8 cellular contexts compared by ENCODE assay signal in genomic region chr10:132360766-132361447, GRCh38. TPM values are rescaled to one million over a fixed set of nuclear protein-coding genes. Genes with fewer than 3 reads are reported as not detected.
A peak's percentile ranks its signal among the peaks of the same experiment; 100 is the strongest.
DNase-seq lines count a peak whose midpoint lies in the region; ATAC-seq and TF ChIP-seq lines count a peak whose summit lies in the region.

No MANE protein-coding gene starts in this region.

- intact Hi-C loops in testis (cut with DNase I; ENCODE audit: low total_unique reads), result no loop called here

- H3K27ac ChIP-seq in testis, result no peak overlapping the region

- H3K4me1 ChIP-seq in testis, result no peaks in the 10 kb centered on the region

- H3K4me1 Mint-ChIP-seq in activated naive CD8-positive, alpha-beta T cell treated with anti-CD3 and anti-CD28 coated beads, Interleukin-2, amount 50 U/mL, for 24 hours, result peaks cover 9% of the 10 kb centered on the region

- peaks cover 8% of the 10 kb centered on the region for H3K36me3 Mint-ChIP-seq in activated naive CD8-positive, alpha-beta T cell treated with anti-CD3 and anti-CD28 coated beads, Interleukin-2, amount 50 U/mL, for 24 hours (ENCODE audit: low read depth)

- DNase-seq in AG09309 (ENCODE audit: low read depth) (no peak), LNCaP clone FGC (ENCODE audit: low read depth) (no peak), kidney epithelial cell (ENCODE audit: low read depth) (no peak), testis (peak; percentile 37), HPDE6-E6E7 (ENCODE audit: extremely low spot score) (no peak), DMS153 treated with DMSO at 0.1 percent for 48 hours (lab: John Stamatoyannopoulos, UW; ENCODE audit: unreplicated experiment) (no peak)
- DNase-seq in activated naive CD8-positive, alpha-beta T cell treated with anti-CD3 and anti-CD28 coated beads, Interleukin-2, amount 50 U/mL, for 24 hours, result peak; percentile 54

- H3K36me3 ChIP-seq in kidney epithelial cell (ENCODE audit: control insufficient read depth, insufficient read depth, low read length) (no peaks in the 10 kb centered on the region), testis (ENCODE audit: low read depth, missing control alignments) (no peaks in the 10 kb centered on the region)

- no peak for ATAC-seq in activated naive CD8-positive, alpha-beta T cell treated with anti-CD3 and anti-CD28 coated beads, Interleukin-2, amount 50 U/mL, for 24 hours
- no peak for ATAC-seq in GM21619 (IDR thresholded peaks at IDR 0.05; ENCODE audit: unreplicated experiment)

- H3K27me3 ChIP-seq in kidney epithelial cell (ENCODE audit: control insufficient read depth, insufficient read depth, low read length) (no peaks in the 10 kb centered on the region), testis (no peaks in the 10 kb centered on the region)

- H3K4me3 ChIP-seq in AG09309 (ENCODE audit: control insufficient read depth, low read depth, low read length) (no peak overlapping the region), LNCaP clone FGC (ENCODE audit: low read depth, low read length) (no peak overlapping the region), kidney epithelial cell (ENCODE audit: low read depth, low read length) (no peak overlapping the region), testis (no peak overlapping the region)

- TF ChIP-seq POLR2A in testis (IDR thresholded peaks at IDR 0.05), result no peak

- 86 to 93% methylated on average over 14 to 22 of the region's 22 CpGs for WGBS in testis, 2 donors

- peaks cover 6% of the 10 kb centered on the region for H3K27me3 Mint-ChIP-seq in activated naive CD8-positive, alpha-beta T cell treated with anti-CD3 and anti-CD28 coated beads, Interleukin-2, amount 50 U/mL, for 24 hours

- H3K4me3 Mint-ChIP-seq in activated naive CD8-positive, alpha-beta T cell treated with anti-CD3 and anti-CD28 coated beads, Interleukin-2, amount 50 U/mL, for 24 hours, result no peak overlapping the region

- H3K27ac Mint-ChIP-seq in activated naive CD8-positive, alpha-beta T cell treated with anti-CD3 and anti-CD28 coated beads, Interleukin-2, amount 50 U/mL, for 24 hours, result no peak overlapping the region

- TF ChIP-seq CTCF in AG09309 (IDR thresholded peaks at IDR 0.05; ENCODE audit: control insufficient read depth, insufficient read depth, low read depth, low read length, missing control alignments) (peak; percentile 64), LNCaP clone FGC (IDR thresholded peaks at IDR 0.05; ENCODE audit: control insufficient read depth, extremely low read depth, insufficient read depth) (peak; percentile 70), kidney epithelial cell (IDR thresholded peaks at IDR 0.05; ENCODE audit: insufficient read depth, low read length, poor library complexity, severe bottlenecking) (peak; percentile 65), testis (IDR thresholded peaks at IDR 0.05) (peak; percentile 10 to 41 (median 37))

- no peaks in the 10 kb centered on the region for H3K9me3 ChIP-seq in testis

- H3K9me3 Mint-ChIP-seq in activated naive CD8-positive, alpha-beta T cell treated with anti-CD3 and anti-CD28 coated beads, Interleukin-2, amount 50 U/mL, for 24 hours, result peaks cover 9% of the 10 kb centered on the region

RNA-seq across cellular contexts. Expression of gene LRRC27, which starts 28.9 kb away (rescaled TPM):
- 8.1 and 13.3 TPM in 2 replicates for total RNA-seq in kidney epithelial cell
- 100 to 1,000 TPM in 1 of 2 donors, 10 to 100 TPM in 1; 49.4 to 110 TPM for total RNA-seq in testis
- 164 TPM for polyA plus RNA-seq in testis (ENCODE audit: insufficient read depth, low read depth, low replicate concordance)

RNA-seq across cellular contexts. Expression of gene PWWP2B, which starts 36.1 kb away (rescaled TPM):
- total RNA-seq in kidney epithelial cell (25.2 and 27.1 TPM in 2 replicates), testis (10 to 100 TPM; 32.6 to 45.1 TPM)
- 16.0 TPM for polyA plus RNA-seq in testis (ENCODE audit: insufficient read depth, low read depth, low replicate concordance)

RNA-seq across cellular contexts. Expression of gene STK32C, which starts 53.2 kb away (rescaled TPM):
- total RNA-seq in kidney epithelial cell (12.2 and 14.9 TPM in 2 replicates), testis (10 to 100 TPM; 33.9 to 34.2 TPM)
- polyA plus RNA-seq in testis (ENCODE audit: insufficient read depth, low read depth, low replicate concordance), result 49.0 TPM

Comparison
In these comparisons a context has a peak if more than half of its experiments do, and no peak if none do; other contexts are left out.
1. DNase-seq: peak in activated naive CD8-positive, alpha-beta T cell treated with anti-CD3 and anti-CD28 coated beads, Interleukin-2, amount 50 U/mL, for 24 hours (single experiment) and testis (single experiment); none in AG09309 (single experiment), LNCaP clone FGC (single experiment), kidney epithelial cell (single experiment), HPDE6-E6E7 (single experiment) and DMS153 treated with DMSO at 0.1 percent for 48 hours (single experiment).
2. Peak in every context shown above with its lines, with median percentiles within 50 percentile points of each other: CTCF ChIP-seq.